ENCODE assay signal across 23 cellular contexts in genomic region chr3:55935241-55935640, GRCh38.
DNase-seq lines count a peak whose midpoint lies in the region; ATAC-seq, FAIRE-seq and TF ChIP-seq lines count a peak whose summit lies in the region.
"Had no signal": no experiment of that assay in that cellular context is flagged by ENCODE, and none has a peak within 500 bp of the region (broad histone marks: within the 10 kb centered on the region; RNA-seq: fewer than 3 reads in every experiment).

No MANE protein-coding gene starts in this region.

- FAIRE-seq in kidney (lab: Jason Lieb, UNC), result no peak
- no peak for FAIRE-seq in RCC 7860 (lab: Jason Lieb, UNC)
- no peak for FAIRE-seq in pancreas (lab: Jason Lieb, UNC)
- FAIRE-seq: GM12891 had no signal

- H3K4me3 ChIP-seq in kidney (ENCODE audit: low read length in 2 of 2) (no peak overlapping the region), pancreas (no peak overlapping the region)
- H3K4me3 ChIP-seq: BLaER1 treated with 17β-estradiol and CSF1 and Interleukin-3, amounts not matched to agents 10 nM and 100 nM; HAP-1; sigmoid colon; thoracic aorta had no signal

- ATAC-seq in HG03442 (IDR thresholded peaks at IDR 0.05; ENCODE audit: unreplicated experiment) (no peak), pancreas (no peak)

- H3K36me3 ChIP-seq in kidney (ENCODE audit: control insufficient read depth in 1 of 2, insufficient read depth in 2 of 2, low read length in 2 of 2) (no peaks in the 10 kb centered on the region), pancreas (no peaks in the 10 kb centered on the region)
- H3K36me3 ChIP-seq: BLaER1 treated with 17β-estradiol and CSF1 and Interleukin-3, amounts not matched to agents 10 nM and 100 nM; HAP-1; sigmoid colon; thoracic aorta had no signal

- H3K9ac ChIP-seq in kidney (ENCODE audit: low read length in 2 of 2), result no peak overlapping the region
- H3K9ac ChIP-seq: BLaER1 treated with 17β-estradiol and CSF1 and Interleukin-3, amounts not matched to agents 10 nM and 100 nM; SK-N-SH had no signal

- H3K9me3 ChIP-seq in kidney (ENCODE audit: control insufficient read depth in 1 of 2, low read length in 2 of 2) (no peaks in the 10 kb centered on the region), pancreas (no peaks in the 10 kb centered on the region)
- H3K9me3 ChIP-seq: HAP-1, sigmoid colon, SK-N-SH, thoracic aorta had no signal

- H3K27ac ChIP-seq in kidney (ENCODE audit: low read depth in 2 of 2, low read length in 2 of 2) (no peak overlapping the region), pancreas (no peak overlapping the region)
- H3K27ac ChIP-seq: BLaER1 treated with 17β-estradiol and CSF1 and Interleukin-3, amounts not matched to agents 10 nM and 100 nM; RWPE1; sigmoid colon; thoracic aorta; VCaP had no signal

- DNase-seq in NCI-H1092 treated with DMSO at 0.1 percent for 48 hours (lab: John Stamatoyannopoulos, UW) (peak; percentile 50), NCI-H2107 (lab: John Stamatoyannopoulos, UW) (peak; percentile 52), NCI-H69 (lab: John Stamatoyannopoulos, UW) (peak; percentile 92), kidney (peak; percentile 24), epidermal melanocyte (ENCODE audit: insufficient read length, low spot score) (no peak), RCC 7860 (ENCODE audit: low spot score) (no peak), pancreas (no peak)
- DNase-seq: activated CD4-positive, alpha-beta T cell treated with anti-CD3 and anti-CD28 coated beads for 48 hours; activated naive CD4-positive, alpha-beta T cell treated with anti-CD3 and anti-CD28 coated beads for 36 hours; activated T-cell treated with anti-CD3 and anti-CD28 coated beads, Interleukin-2, amount 50 U/mL, for 48 hours; amygdala; NCI-H1436 treated with DMSO at 0.1 percent for 48 hours; NCI-H526; sigmoid colon; SK-N-SH; stimulated activated naive CD4-positive, alpha-beta T cell treated with Interleukin-2 at 50 U/mL for 16 hours had no signal

- H3K4me1 ChIP-seq in kidney (ENCODE audit: control insufficient read depth in 1 of 2, insufficient read depth in 1 of 2, low read depth in 1 of 2, low read length in 2 of 2) (no peaks in the 10 kb centered on the region), pancreas (no peaks in the 10 kb centered on the region)
- H3K4me1 ChIP-seq: BLaER1 treated with 17β-estradiol and CSF1 and Interleukin-3, amounts not matched to agents 10 nM and 100 nM; sigmoid colon had no signal

- TF ChIP-seq CTCF in kidney (IDR thresholded peaks at IDR 0.05; ENCODE audit: borderline replicate concordance, extremely low read depth, insufficient read depth) (no peak), pancreas (IDR thresholded peaks at IDR 0.05) (no peak)

- intact Hi-C loops in kidney (cut with DNase I), result no loop called here
- intact Hi-C loops in pancreas (cut with DNase I), result no loop called here

- WGBS in pancreas, 2 donors, result 75 to 77% methylated on average over 4 of the region's 4 CpGs

- H3K27me3 ChIP-seq in pancreas, result no peaks in the 10 kb centered on the region
- H3K27me3 ChIP-seq: BLaER1 treated with 17β-estradiol and CSF1 and Interleukin-3, amounts not matched to agents 10 nM and 100 nM; sigmoid colon had no signal

Comparison
In these comparisons a context has a peak if more than half of its experiments do, and no peak if none do; other contexts are left out.
1. DNase-seq: peak in NCI-H1092 treated with DMSO at 0.1 percent for 48 hours (single experiment), NCI-H2107 (single experiment), NCI-H69 (single experiment) and kidney (single experiment); none in epidermal melanocyte (single experiment), RCC 7860 (single experiment) and pancreas (0 of 6).